Comparison of ENCODE assay signal across 13 cellular contexts in genomic region chr22:31288496-31289235, GRCh38. TPM values are rescaled to one million over a fixed set of nuclear protein-coding genes. Genes with fewer than 3 reads are reported as not detected.
DNase-seq lines count a peak whose midpoint lies in the region; ATAC-seq and TF ChIP-seq lines count a peak whose summit lies in the region.
"Had no signal": no experiment of that assay in that cellular context is flagged by ENCODE, and none has a peak within 500 bp of the region (broad histone marks: within the 10 kb centered on the region; RNA-seq: fewer than 3 reads in every experiment).

No MANE protein-coding gene starts in this region.

- no peak for TF ChIP-seq CTCF in GM10266 (IDR thresholded peaks at IDR 0.05; ENCODE audit: control insufficient read depth, insufficient read depth, low read depth, missing control alignments)

- H3K36me3 ChIP-seq in stomach smooth muscle (ENCODE audit: control insufficient read depth in 2 of 2, insufficient read depth in 2 of 2, low read length in 2 of 2) = peaks cover 30 to 40% of the 10 kb centered on the region in 2 donors

- peak overlapping the region; percentile 70 for H3K27ac ChIP-seq in right cardiac atrium (ENCODE audit: low read length)
- peak overlapping the region; percentile 55 for H3K27ac ChIP-seq in stomach smooth muscle (ENCODE audit: low read length)
- H3K27ac ChIP-seq: A549, hepatocyte had no signal

- no peak overlapping the region for H3K4me3 ChIP-seq in right cardiac atrium (ENCODE audit: low read length)
- no peak overlapping the region for H3K4me3 ChIP-seq in stomach smooth muscle (ENCODE audit: low read length in 2 of 2)
- H3K4me3 ChIP-seq: A549, hepatocyte had no signal

- H3K4me3 Mint-ChIP-seq in T-helper 2 cell treated with Interferon-gamma antibody and Interleukin-4, amounts not matched to agents 5 μg/mL and 100 μg/mL, for 36 hours = peak overlapping the region; percentile 94
- peak overlapping the region; percentile 99 for H3K4me3 Mint-ChIP-seq in T-helper 17 cell
- H3K4me3 Mint-ChIP-seq: H9 had no signal

- peaks cover 4% of the 10 kb centered on the region for H3K4me1 ChIP-seq in right cardiac atrium (ENCODE audit: control insufficient read depth, insufficient read depth, low read length)
- H3K4me1 ChIP-seq in stomach smooth muscle (ENCODE audit: control insufficient read depth, insufficient read depth, low read length) = peaks cover 38% of the 10 kb centered on the region

- 57% methylated on average over 5 of the region's 5 CpGs for WGBS in right cardiac atrium

- peak overlapping the region; percentile 36 to 43 for H3K9ac ChIP-seq in stomach smooth muscle (ENCODE audit: low read length in 2 of 2)

- H3K9me3 ChIP-seq in T-helper 17 cell (ENCODE audit: control insufficient read depth, low read length, poor library complexity, severe bottlenecking) = no peaks in the 10 kb centered on the region
- no peaks in the 10 kb centered on the region for H3K9me3 ChIP-seq in right cardiac atrium (ENCODE audit: control insufficient read depth, low read length)
- H3K9me3 ChIP-seq in stomach smooth muscle (ENCODE audit: control insufficient read depth in 2 of 2, low read length in 2 of 2) = no peaks in the 10 kb centered on the region
- H3K9me3 ChIP-seq: A549 had no signal

- peaks cover 64% of the 10 kb centered on the region for H3K4me1 Mint-ChIP-seq in T-helper 2 cell treated with Interferon-gamma antibody and Interleukin-4, amounts not matched to agents 5 μg/mL and 100 μg/mL, for 36 hours (ENCODE audit: low read depth)
- H3K4me1 Mint-ChIP-seq in T-helper 17 cell = peaks cover 56% of the 10 kb centered on the region

- no peaks in the 10 kb centered on the region for H3K27me3 ChIP-seq in right cardiac atrium (ENCODE audit: control insufficient read depth, insufficient read depth)
- no peaks in the 10 kb centered on the region for H3K27me3 ChIP-seq in stomach smooth muscle (ENCODE audit: control insufficient read depth in 1 of 2, insufficient read depth in 2 of 2, low read length in 2 of 2)
- H3K27me3 ChIP-seq: hepatocyte had no signal

- H3K9me3 Mint-ChIP-seq in T-helper 2 cell treated with Interferon-gamma antibody and Interleukin-4, amounts not matched to agents 5 μg/mL and 100 μg/mL, for 36 hours = no peaks in the 10 kb centered on the region
- H3K9me3 Mint-ChIP-seq: H9, neural crest cell had no signal

- intact Hi-C loops in right cardiac atrium (cut with DNase I) = no loop called here

- ATAC-seq in T-helper 17 cell = no peak
- ATAC-seq in right cardiac atrium = no peak
- no peak for ATAC-seq in HG02610 (IDR thresholded peaks at IDR 0.05; ENCODE audit: unreplicated experiment)
- ATAC-seq: A549 had no signal

- DNase-seq in T-helper 2 cell treated with Interferon-gamma antibody and Interleukin-4, amounts not matched to agents 5 μg/mL and 100 μg/mL, for 36 hours (ENCODE audit: low spot score) = no peak
- DNase-seq in T-helper 2 cell (no peak), T-helper 17 cell (no peak), right cardiac atrium (no peak), superior temporal gyrus (ENCODE audit: extremely low spot score) (no peak), GM10266 (ENCODE audit: extremely low spot score) (no peak)
- DNase-seq: H9, RPMI8226 had no signal

- peak overlapping the region; percentile 99 for H3K27ac Mint-ChIP-seq in T-helper 2 cell treated with Interferon-gamma antibody and Interleukin-4, amounts not matched to agents 5 μg/mL and 100 μg/mL, for 36 hours
- peak overlapping the region; percentile 100 for H3K27ac Mint-ChIP-seq in T-helper 17 cell
- H3K27ac Mint-ChIP-seq: H9 had no signal

- H3K36me3 Mint-ChIP-seq in T-helper 2 cell treated with Interferon-gamma antibody and Interleukin-4, amounts not matched to agents 5 μg/mL and 100 μg/mL, for 36 hours (ENCODE audit: low read depth) = peaks cover 50% of the 10 kb centered on the region
- peaks cover 11% of the 10 kb centered on the region for H3K36me3 Mint-ChIP-seq in T-helper 17 cell (ENCODE audit: low read depth)

- no peaks in the 10 kb centered on the region for H3K27me3 Mint-ChIP-seq in T-helper 2 cell treated with Interferon-gamma antibody and Interleukin-4, amounts not matched to agents 5 μg/mL and 100 μg/mL, for 36 hours (ENCODE audit: low read depth)
- H3K27me3 Mint-ChIP-seq in T-helper 17 cell = no peaks in the 10 kb centered on the region

RNA-seq across cellular contexts. Expression of gene PIK3IP1, which starts 3.6 kb away (rescaled TPM):
- 100 to 1,000 TPM; 388 to 426 TPM for total RNA-seq in T-helper 17 cell
- 10 to 100 TPM in 2 of 4 donors, 1 to 10 TPM in 2; 5.9 to 17.6 (median 10.8) TPM for total RNA-seq in right cardiac atrium
- 14.0 TPM for polyA plus RNA-seq in right cardiac atrium

RNA-seq across cellular contexts. Expression of gene PATZ1, which starts 57.5 kb away (rescaled TPM):
- 10 to 100 TPM; 35.0 to 38.9 TPM for total RNA-seq in T-helper 17 cell
- 10 to 100 TPM; 12.2 to 16.4 (median 14.4) TPM for total RNA-seq in right cardiac atrium
- polyA plus RNA-seq in right cardiac atrium = 8.4 TPM

Comparison
In these comparisons a context has a peak if more than half of its experiments do, and no peak if none do; other contexts are left out.
1. RNA of gene PIK3IP1, which starts 3.6 kb away (total RNA-seq): 388 to 426 TPM in T-helper 17 cell; 5.9 to 17.6 TPM in right cardiac atrium; every median in the first group is over 10 times any median in the second.